ENCODE assay signal across 15 cellular contexts in genomic region chr10:6843477-6843876, GRCh38.
DNase-seq lines count a peak whose midpoint lies in the region; ATAC-seq, FAIRE-seq and TF ChIP-seq lines count a peak whose summit lies in the region.
"Had no signal": no experiment of that assay in that cellular context is flagged by ENCODE, and none has a peak within 500 bp of the region (broad histone marks: within the 10 kb centered on the region; RNA-seq: fewer than 3 reads in every experiment).

No MANE protein-coding gene starts in this region.

- no peaks in the 10 kb centered on the region for H3K27me3 ChIP-seq in H1 (replicated peaks in 1 of 4; ENCODE audit: control insufficient read depth in 3 of 4, extremely low read depth in 1 of 4, insufficient read depth in 3 of 4, low read length in 3 of 4)
- H3K27me3 ChIP-seq: BLaER1, heart left ventricle had no signal

- CTCF ChIA-PET in activated CD8-positive, alpha-beta memory T cell treated with anti-CD3 and anti-CD28 coated beads, Interleukin-2, amount 10 ng/mL, durations not matched to agents 7 days and 5 days (lab: Charles Lee): interaction anchor here (1.1 to 1.8 kb wide), 3 partner anchors 567 to 844 kb away, joined by 4 to 6 read pairs (median 4); partner anchors contain the start of gene SFMBT2
- CTCF ChIA-PET in H1 (lab: Charles Lee; ENCODE audit: partially characterized antibody): no interaction called here

- H2BK120ac ChIP-seq in H1 (replicated peaks; ENCODE audit: low read depth, low read length): no peak overlapping the region

- no peak overlapping the region for H3K18ac ChIP-seq in H1 (ENCODE audit: extremely low read depth, low read length)

- H3K36me3 Mint-ChIP-seq in activated CD8-positive, alpha-beta memory T cell treated with anti-CD3 and anti-CD28 coated beads, Interleukin-2, amount 10 ng/mL, durations not matched to agents 7 days and 5 days: no peaks in the 10 kb centered on the region
- no peaks in the 10 kb centered on the region for H3K36me3 Mint-ChIP-seq in stimulated activated naive B cell treated with anti-CD40 and anti-IgM and Interleukin-4, amounts not matched to agents 10 μg/mL and 1 μg/mL and 100 μg/mL, for 72 hours

- no peak overlapping the region for H2BK20ac ChIP-seq in H1 (ENCODE audit: low read length)

- H4K91ac ChIP-seq in H1 (replicated peaks; ENCODE audit: insufficient read length, low read length): peak overlapping the region; percentile 61

- H3K36me3 ChIP-seq in H1 (ENCODE audit: control insufficient read depth in 2 of 4, insufficient read depth in 4 of 4, low read length in 3 of 4): no peaks in the 10 kb centered on the region
- H3K36me3 ChIP-seq: BLaER1, heart left ventricle had no signal

- no peak overlapping the region for H2BK15ac ChIP-seq in H1 (ENCODE audit: low read length)

- H3K9ac ChIP-seq in H1 (replicated peaks in 1 of 4; ENCODE audit: extremely low read depth in 1 of 4, low read depth in 3 of 4, low read length in 3 of 4): no peak overlapping the region
- H3K9ac ChIP-seq: BLaER1 had no signal

- H3K4me1 Mint-ChIP-seq in activated CD8-positive, alpha-beta memory T cell treated with anti-CD3 and anti-CD28 coated beads, Interleukin-2, amount 10 ng/mL, durations not matched to agents 7 days and 5 days: peaks cover 7% of the 10 kb centered on the region
- H3K4me1 Mint-ChIP-seq in stimulated activated naive B cell treated with anti-CD40 and anti-IgM and Interleukin-4, amounts not matched to agents 10 μg/mL and 1 μg/mL and 100 μg/mL, for 72 hours: peaks cover 0 to 2% of the 10 kb centered on the region in 2 donors

- H3K4ac ChIP-seq in H1 (replicated peaks; ENCODE audit: insufficient read length, low read depth, low read length): no peak overlapping the region

- 92% methylated on average over 4 of the region's 4 CpGs; no CpG with 5 or more reads in 1 of the 2 experiments for WGBS in H1 (ENCODE audit: extremely low coverage in 1 of 2, insufficient coverage in 1 of 2, insufficient read length in 1 of 2, insufficient replicate concordance in 2 of 2, low coverage in 1 of 2, low lambda C conversion rate in 2 of 2, missing lambda C conversion rate in 1 of 2), 2 experiments

- no peak overlapping the region for H3K4me3 ChIP-seq in H1 (ENCODE audit: extremely low read depth in 1 of 4, insufficient read depth in 2 of 4, low read depth in 3 of 4, low read length in 4 of 4)
- H3K4me3 ChIP-seq: BLaER1, heart left ventricle had no signal

- no peak overlapping the region for H3K4me3 Mint-ChIP-seq in activated CD8-positive, alpha-beta memory T cell treated with anti-CD3 and anti-CD28 coated beads, Interleukin-2, amount 10 ng/mL, durations not matched to agents 7 days and 5 days
- H3K4me3 Mint-ChIP-seq in stimulated activated naive B cell treated with anti-CD40 and anti-IgM and Interleukin-4, amounts not matched to agents 10 μg/mL and 1 μg/mL and 100 μg/mL, for 72 hours: no peak overlapping the region
- H3K4me3 Mint-ChIP-seq: activated T-cell treated with anti-CD3 and anti-CD28 coated beads, Interleukin-2, amount 50 U/mL, for 72 hours had no signal

- no peak for TF ChIP-seq EP300 in H1 (IDR thresholded peaks at IDR 0.05; ENCODE audit: borderline replicate concordance in 1 of 2, low read depth in 2 of 2, low read length in 2 of 2)

- no peak overlapping the region for H3K4me2 ChIP-seq in H1 (ENCODE audit: insufficient read depth in 1 of 2, low read depth in 2 of 2, low read length in 2 of 2)
- H3K4me2 ChIP-seq: BLaER1 had no signal

- no peak for TF ChIP-seq POLR2A in H1 (IDR thresholded peaks at IDR 0.05; ENCODE audit: control extremely low read depth in 1 of 2, low read depth in 2 of 2, low read length in 2 of 2)

- H3K27ac Mint-ChIP-seq in activated CD8-positive, alpha-beta memory T cell treated with anti-CD3 and anti-CD28 coated beads, Interleukin-2, amount 10 ng/mL, durations not matched to agents 7 days and 5 days: no peak overlapping the region
- no peak overlapping the region for H3K27ac Mint-ChIP-seq in stimulated activated naive B cell treated with anti-CD40 and anti-IgM and Interleukin-4, amounts not matched to agents 10 μg/mL and 1 μg/mL and 100 μg/mL, for 72 hours
- H3K27ac Mint-ChIP-seq: activated T-cell treated with anti-CD3 and anti-CD28 coated beads, Interleukin-2, amount 50 U/mL, for 72 hours had no signal

- H3K79me1 ChIP-seq in H1 (ENCODE audit: low read depth, low read length): no peaks in the 10 kb centered on the region

- H4K8ac ChIP-seq in H1 (ENCODE audit: extremely low read depth, insufficient read depth, low read length): no peak overlapping the region

- H3K4me1 ChIP-seq in H1 (replicated peaks in 1 of 4; ENCODE audit: control insufficient read depth in 3 of 4, insufficient read depth in 4 of 4, low read length in 3 of 4): no peaks in the 10 kb centered on the region
- H3K4me1 ChIP-seq: BLaER1, heart left ventricle had no signal

- no peak overlapping the region for H3K14ac ChIP-seq in H1 (ENCODE audit: insufficient read length)

- H3K9me3 ChIP-seq in H1 (ENCODE audit: insufficient read depth in 2 of 2, low read depth in 1 of 2, low read length in 1 of 2): peaks cover 17% of the 10 kb centered on the region in 2 experiments; a peak in 3 of 4 replicates

- H3K23me2 ChIP-seq in H1 (ENCODE audit: low read depth, low read length): no peaks in the 10 kb centered on the region

- no peak overlapping the region for H3K56ac ChIP-seq in H1 (replicated peaks; ENCODE audit: insufficient read length, low read depth, low read length)

- ATAC-seq in activated CD8-positive, alpha-beta memory T cell treated with anti-CD3 and anti-CD28 coated beads, Interleukin-2, amount 10 ng/mL, durations not matched to agents 7 days and 5 days: no peak
- peak; percentile 33 to 36 for ATAC-seq in stimulated activated naive B cell treated with anti-CD40 and anti-IgM and Interleukin-4, amounts not matched to agents 10 μg/mL and 1 μg/mL and 100 μg/mL, for 72 hours (replicated peaks)
- ATAC-seq in GM19455 (IDR thresholded peaks at IDR 0.05; ENCODE audit: unreplicated experiment): no peak
- ATAC-seq: activated T-cell treated with anti-CD3 and anti-CD28 coated beads, Interleukin-2, amount 50 U/mL, for 72 hours; heart left ventricle had no signal

- POLR2A ChIA-PET in H1 (lab: Charles Lee; ENCODE audit: partially characterized antibody): no interaction called here

- no peaks in the 10 kb centered on the region for H3K9me3 Mint-ChIP-seq in activated CD8-positive, alpha-beta memory T cell treated with anti-CD3 and anti-CD28 coated beads, Interleukin-2, amount 10 ng/mL, durations not matched to agents 7 days and 5 days (ENCODE audit: low read depth)
- H3K9me3 Mint-ChIP-seq in stimulated activated naive B cell treated with anti-CD40 and anti-IgM and Interleukin-4, amounts not matched to agents 10 μg/mL and 1 μg/mL and 100 μg/mL, for 72 hours: peaks cover 0 to 3% of the 10 kb centered on the region in 2 donors
- H3K9me3 Mint-ChIP-seq: activated T-cell treated with anti-CD3 and anti-CD28 coated beads, Interleukin-2, amount 50 U/mL, for 72 hours had no signal

- TF ChIP-seq RAD21 in H1 (IDR thresholded peaks at IDR 0.05 in 1 of 2, conservative IDR thresholded peaks at IDR 0.05 in 1 of 2; ENCODE audit: low read depth in 2 of 2, low read length in 2 of 2): peak in 1 of 2 experiments; percentile 30; a peak in 2 of 4 replicates

- no peak for FAIRE-seq in H1 (lab: Jason Lieb, UNC)
- FAIRE-seq: small intestine had no signal

- no peaks in the 10 kb centered on the region for H3K79me2 ChIP-seq in H1 (ENCODE audit: control insufficient read depth in 1 of 2, insufficient read depth in 2 of 2, low read length in 2 of 2)

- H2AK5ac ChIP-seq in H1 (ENCODE audit: low read depth, low read length): no peak overlapping the region

- H3K27me3 Mint-ChIP-seq in activated CD8-positive, alpha-beta memory T cell treated with anti-CD3 and anti-CD28 coated beads, Interleukin-2, amount 10 ng/mL, durations not matched to agents 7 days and 5 days: peaks cover 29% of the 10 kb centered on the region
- H3K27me3 Mint-ChIP-seq in stimulated activated naive B cell treated with anti-CD40 and anti-IgM and Interleukin-4, amounts not matched to agents 10 μg/mL and 1 μg/mL and 100 μg/mL, for 72 hours: peaks cover 24 to 26% of the 10 kb centered on the region in 2 donors

- no peaks in the 10 kb centered on the region for H4K20me1 ChIP-seq in H1 (replicated peaks in 1 of 2; ENCODE audit: control insufficient read depth in 1 of 2, insufficient read depth in 2 of 2, low read length in 2 of 2)
- H4K20me1 ChIP-seq: BLaER1 had no signal

- no peak overlapping the region for H2AFZ ChIP-seq in H1 (ENCODE audit: low read length)

- H2BK5ac ChIP-seq in H1 (ENCODE audit: low read depth, low read length): no peak overlapping the region

- peak in 2 of 3 experiments; percentile 4 to 19; a peak in 2 of 4 replicates for TF ChIP-seq CTCF in H1 (IDR thresholded peaks at IDR 0.05; ENCODE audit: control extremely low read depth in 1 of 3, insufficient read depth in 1 of 3, low read depth in 1 of 3, low read length in 3 of 3)

- no peak overlapping the region for H4K5ac ChIP-seq in H1 (ENCODE audit: insufficient read length, low read depth, low read length)

- DNase-seq in activated CD8-positive, alpha-beta memory T cell treated with anti-CD3 and anti-CD28 coated beads, Interleukin-2, amount 10 ng/mL, durations not matched to agents 7 days and 5 days: peak; percentile 47
- DNase-seq in activated CD8-positive, alpha-beta memory T cell treated with anti-CD3 and anti-CD28 coated beads, Interleukin-2, amount 50 U/mL, for 48 hours: no peak
- DNase-seq in NCI-H146 treated with DMSO at 0.1 percent for 48 hours (lab: John Stamatoyannopoulos, UW; ENCODE audit: unreplicated experiment): peak; percentile 86
- DNase-seq in H1 (ENCODE audit: low read depth in 1 of 2, low spot score in 2 of 2): no peak
- DNase-seq in stimulated activated naive B cell treated with anti-CD40 and anti-IgM and Interleukin-4, amounts not matched to agents 10 μg/mL and 1 μg/mL and 100 μg/mL, for 72 hours: peak; percentile 4
- DNase-seq in SW 1271 (lab: John Stamatoyannopoulos, UW): no peak
- DNase-seq in DMS79 treated with DMSO at 0.1 percent for 48 hours (lab: John Stamatoyannopoulos, UW): no peak
- DNase-seq: H7, heart left ventricle, NCI-H345, small intestine, T-helper 1 cell had no signal

- H3K23ac ChIP-seq in H1 (ENCODE audit: insufficient read length): no peak overlapping the region

- no peak overlapping the region for H3K27ac ChIP-seq in H1 (ENCODE audit: low read depth, low read length)
- H3K27ac ChIP-seq: BLaER1, heart left ventricle had no signal

- no peak overlapping the region for H2BK12ac ChIP-seq in H1 (ENCODE audit: low read depth, low read length)

Comparison
In these comparisons a context has a peak if more than half of its experiments do, and no peak if none do; other contexts are left out.
1. DNase-seq: peak in activated CD8-positive, alpha-beta memory T cell treated with anti-CD3 and anti-CD28 coated beads, Interleukin-2, amount 10 ng/mL, durations not matched to agents 7 days and 5 days (single experiment), NCI-H146 treated with DMSO at 0.1 percent for 48 hours (single experiment) and stimulated activated naive B cell treated with anti-CD40 and anti-IgM and Interleukin-4, amounts not matched to agents 10 μg/mL and 1 μg/mL and 100 μg/mL, for 72 hours (single experiment); none in activated CD8-positive, alpha-beta memory T cell treated with anti-CD3 and anti-CD28 coated beads, Interleukin-2, amount 50 U/mL, for 48 hours (single experiment), H1 (0 of 2), SW 1271 (0 of 2) and DMS79 treated with DMSO at 0.1 percent for 48 hours (single experiment).
2. ATAC-seq: peak in stimulated activated naive B cell treated with anti-CD40 and anti-IgM and Interleukin-4, amounts not matched to agents 10 μg/mL and 1 μg/mL and 100 μg/mL, for 72 hours (2 of 2); none in activated CD8-positive, alpha-beta memory T cell treated with anti-CD3 and anti-CD28 coated beads, Interleukin-2, amount 10 ng/mL, durations not matched to agents 7 days and 5 days (single experiment) and GM19455 (single experiment).